In genomic region chr7:98880485-98880884, GRCh38 we compare ENCODE assay signal across 13 cellular contexts. TPM values are rescaled to one million over a fixed set of nuclear protein-coding genes. Genes with fewer than 3 reads are reported as not detected.
A peak's percentile ranks its signal among the peaks of the same experiment; 100 is the strongest.
DNase-seq lines count a peak whose midpoint lies in the region; ATAC-seq and TF ChIP-seq lines count a peak whose summit lies in the region.
"Had no signal": no experiment of that assay in that cellular context is flagged by ENCODE, and none has a peak within 500 bp of the region (broad histone marks: within the 10 kb centered on the region; RNA-seq: fewer than 3 reads in every experiment).

No MANE protein-coding gene starts in this region.

- H3K4me3 ChIP-seq in CD4-positive, CD25-positive, alpha-beta regulatory T cell (ENCODE audit: low read depth, low read length) = peak overlapping the region; percentile 89
- H3K4me3 ChIP-seq in HCT116 (replicated peaks in 1 of 2; ENCODE audit: low read depth in 1 of 2, low read length in 2 of 2) = no peak overlapping the region

- POLR2A ChIA-PET in HCT116 (lab: Charles Lee) = no interaction called here

- H3K4me2 ChIP-seq in HCT116 (ENCODE audit: low read length) = peak overlapping the region; percentile 78; the same call in 1 of the 2 replicates

- H2AFZ ChIP-seq in HCT116 (ENCODE audit: low read depth, low read length, poor library complexity, severe bottlenecking) = no peak overlapping the region

- no peaks in the 10 kb centered on the region for H3K9me3 ChIP-seq in CD4-positive, CD25-positive, alpha-beta regulatory T cell (ENCODE audit: control insufficient read depth in 2 of 2, low read length in 2 of 2)
- H3K9me3 ChIP-seq in HCT116 (ENCODE audit: control insufficient read depth in 1 of 2, insufficient read depth in 1 of 2, low read depth in 1 of 2, low read length in 2 of 2) = no peaks in the 10 kb centered on the region
- H3K9me3 ChIP-seq: heart right ventricle, SJCRH30, stomach had no signal

- no peak overlapping the region for H3K9ac ChIP-seq in HCT116 (ENCODE audit: low read length)

- RAD21 ChIA-PET in HCT116 (lab: Charles Lee; ENCODE audit: low non-redundant PET in 1 of 2, low total read pairs in 2 of 2, uncharacterized antibody in 2 of 2, unreplicated experiment in 2 of 2) = no interaction called here

- H3K9me3 Mint-ChIP-seq in CD4-positive, CD25-positive, alpha-beta regulatory T cell = no peaks in the 10 kb centered on the region
- no peaks in the 10 kb centered on the region for H3K9me3 Mint-ChIP-seq in activated T-helper 17 cell treated with anti-CD3 and anti-CD28 coated beads, Interleukin-2, amount 50 U/mL, for 72 hours
- H3K9me3 Mint-ChIP-seq in natural killer cell = no peaks in the 10 kb centered on the region

- H3K27ac ChIP-seq in CD4-positive, CD25-positive, alpha-beta regulatory T cell (ENCODE audit: insufficient read depth, low read length, poor library complexity, severe bottlenecking) = peak overlapping the region; percentile 84
- no peak overlapping the region; the same call in 1 of the 2 replicates for H3K27ac ChIP-seq in HCT116 (ENCODE audit: low read depth, low read length)
- H3K27ac ChIP-seq: SJCRH30 had no signal

- no peak for TF ChIP-seq RAD21 in HCT116 (IDR thresholded peaks at IDR 0.05; ENCODE audit: low read depth)

- no peak for DNase-seq in CD4-positive, CD25-positive, alpha-beta regulatory T cell
- no peak for DNase-seq in HCT116 (ENCODE audit: low read depth, low spot score)
- DNase-seq in natural killer cell = no peak
- no peak for DNase-seq in dermis blood vessel endothelial cell
- no peak for DNase-seq in NCI-H2171 treated with DMSO at 0.1 percent for 48 hours (lab: John Stamatoyannopoulos, UW)
- DNase-seq: heart right ventricle, left ventricle myocardium superior, NCI-H1417 treated with DMSO at 0.1 percent for 48 hours, NCI-H748 treated with DMSO at 0.1 percent for 48 hours had no signal

- peak overlapping the region; percentile 96 to 98 (median 98) for H3K4me3 Mint-ChIP-seq in CD4-positive, CD25-positive, alpha-beta regulatory T cell
- peak overlapping the region; percentile 89 for H3K4me3 Mint-ChIP-seq in activated T-helper 17 cell treated with anti-CD3 and anti-CD28 coated beads, Interleukin-2, amount 50 U/mL, for 72 hours
- peak overlapping the region; percentile 65 for H3K4me3 Mint-ChIP-seq in natural killer cell

- intact Hi-C loops in HCT116 (cut with micrococcal nuclease) (no loop called here), natural killer cell (cut with micrococcal nuclease) (no loop called here)

- no peak for TF ChIP-seq POLR2A in HCT116 (IDR thresholded peaks at IDR 0.05; ENCODE audit: borderline replicate concordance, extremely low read depth, insufficient read depth, insufficient read length)

- peaks cover 12% of the 10 kb centered on the region for H3K36me3 Mint-ChIP-seq in CD4-positive, CD25-positive, alpha-beta regulatory T cell
- H3K36me3 Mint-ChIP-seq in activated T-helper 17 cell treated with anti-CD3 and anti-CD28 coated beads, Interleukin-2, amount 50 U/mL, for 72 hours (ENCODE audit: low read depth) = peaks cover 55% of the 10 kb centered on the region
- no peaks in the 10 kb centered on the region for H3K36me3 Mint-ChIP-seq in natural killer cell

- H3K27ac Mint-ChIP-seq in CD4-positive, CD25-positive, alpha-beta regulatory T cell = peak overlapping the region; percentile 91 to 96 (median 95)
- H3K27ac Mint-ChIP-seq in activated T-helper 17 cell treated with anti-CD3 and anti-CD28 coated beads, Interleukin-2, amount 50 U/mL, for 72 hours = peak overlapping the region; percentile 94
- peak overlapping the region; percentile 85 to 91 for H3K27ac Mint-ChIP-seq in natural killer cell

- ATAC-seq in CD4-positive, CD25-positive, alpha-beta regulatory T cell (ENCODE audit: low read depth in 2 of 2) = no peak
- ATAC-seq in HCT116 (no peak), natural killer cell (no peak), GM18511 (IDR thresholded peaks at IDR 0.05; ENCODE audit: unreplicated experiment) (no peak)
- ATAC-seq in activated T-helper 17 cell treated with anti-CD3 and anti-CD28 coated beads, Interleukin-2, amount 50 U/mL, for 72 hours (replicated peaks) = no peak

- 0 out of 2 replicates have a peak, but pooled peaks cover 4% of the 10 kb centered on the region for H4K20me1 ChIP-seq in HCT116 (ENCODE audit: insufficient read depth)

- peaks cover 11% of the 10 kb centered on the region for H3K27me3 Mint-ChIP-seq in CD4-positive, CD25-positive, alpha-beta regulatory T cell
- H3K27me3 Mint-ChIP-seq in activated T-helper 17 cell treated with anti-CD3 and anti-CD28 coated beads, Interleukin-2, amount 50 U/mL, for 72 hours = no peaks in the 10 kb centered on the region
- H3K27me3 Mint-ChIP-seq in natural killer cell (ENCODE audit: low read depth in 2 of 2) = no peaks in the 10 kb centered on the region

- peaks cover 38% of the 10 kb centered on the region for H3K36me3 ChIP-seq in CD4-positive, CD25-positive, alpha-beta regulatory T cell (ENCODE audit: control insufficient read depth, insufficient read depth, low read length)
- H3K36me3 ChIP-seq in HCT116 (ENCODE audit: control insufficient read depth in 1 of 2, insufficient read depth in 2 of 2, low read length in 2 of 2) = peaks cover 35 to 39% of the 10 kb centered on the region in 2 experiments

- TF ChIP-seq CTCF in HCT116 (IDR thresholded peaks at IDR 0.05 in 2 of 3, conservative IDR thresholded peaks at IDR 0.05 in 1 of 3; ENCODE audit: borderline replicate concordance in 1 of 3, insufficient read depth in 1 of 3, low read depth in 2 of 3, low read length in 2 of 3) = no peak
- no peak for TF ChIP-seq CTCF in natural killer cell (IDR thresholded peaks at IDR 0.05)

- peaks cover 60% of the 10 kb centered on the region for H3K79me2 ChIP-seq in HCT116 (ENCODE audit: insufficient read depth, low read length)

- CTCF ChIA-PET in HCT116 (lab: Charles Lee) = interaction anchor here (0.8 to 1.5 kb wide), 2 partner anchors 11 to 39 kb away, joined by 3 to 4 read pairs; no protein-coding TSS in a partner anchor

- no TSS peak for BruUV-seq in HCT116 (replicated peaks; lab: Mats Ljungman, UMichigan)

- no peaks in the 10 kb centered on the region for H3K27me3 ChIP-seq in CD4-positive, CD25-positive, alpha-beta regulatory T cell (ENCODE audit: control insufficient read depth, insufficient read depth, low read length)
- no peaks in the 10 kb centered on the region for H3K27me3 ChIP-seq in HCT116 (ENCODE audit: insufficient read depth, low read length)
- H3K27me3 ChIP-seq: heart right ventricle, stomach had no signal

- no peaks in the 10 kb centered on the region for H3K9me2 ChIP-seq in HCT116 (ENCODE audit: insufficient read depth)

- peaks cover 23% of the 10 kb centered on the region for H3K4me1 ChIP-seq in CD4-positive, CD25-positive, alpha-beta regulatory T cell (ENCODE audit: control insufficient read depth, insufficient read depth, low read length, poor library complexity, severe bottlenecking)
- peaks cover 7 to 23% of the 10 kb centered on the region in 2 experiments for H3K4me1 ChIP-seq in HCT116 (ENCODE audit: control insufficient read depth in 1 of 2, insufficient read depth in 2 of 2, low read length in 2 of 2)
- H3K4me1 ChIP-seq: SJCRH30 had no signal

- H3K4me1 Mint-ChIP-seq in CD4-positive, CD25-positive, alpha-beta regulatory T cell = peaks cover 6 to 42% (median 24%) of the 10 kb centered on the region in 4 donors
- H3K4me1 Mint-ChIP-seq in activated T-helper 17 cell treated with anti-CD3 and anti-CD28 coated beads, Interleukin-2, amount 50 U/mL, for 72 hours = peaks cover 11% of the 10 kb centered on the region
- H3K4me1 Mint-ChIP-seq in natural killer cell = peaks cover 9 to 20% of the 10 kb centered on the region in 2 donors

TF ChIP-seq in HCT116, 20 proteins besides CTCF, POLR2A, EP300 and RAD21:
- no peak for TF ChIP-seq ATF3 (IDR thresholded peaks at IDR 0.05)
- TF ChIP-seq SIN3A (IDR thresholded peaks at IDR 0.05; ENCODE audit: low read depth) = no peak
- no peak for TF ChIP-seq POLR2AphosphoS5 (IDR thresholded peaks at IDR 0.05; ENCODE audit: low read depth, low read length)
- no peak for TF ChIP-seq JUND (IDR thresholded peaks at IDR 0.05)
- no peak for TF ChIP-seq EZH2 (IDR thresholded peaks at IDR 0.05)
TF ChIP-seq in HCT116: peak in this region for 0.

RNA-seq across cellular contexts. Expression of gene TRRAP, which starts 2.2 kb away (rescaled TPM):
- 66.5 TPM for total RNA-seq in CD4-positive, CD25-positive, alpha-beta regulatory T cell
- 1 to 10 TPM; 2.9 to 4.1 (median 3.8) TPM for polyA plus RNA-seq in CD4-positive, CD25-positive, alpha-beta regulatory T cell
- 44.5 TPM for total RNA-seq in HCT116 (2021; ENCODE audit: unreplicated experiment)
- 23.9 and 25.2 TPM in 2 replicates for polyA plus RNA-seq in HCT116 (2012)
- total RNA-seq in activated T-helper 17 cell treated with anti-CD3 and anti-CD28 coated beads, Interleukin-2, amount 50 U/mL, for 72 hours = 10 to 100 TPM; 59.1 to 69.5 TPM
- total RNA-seq in natural killer cell = 10 to 100 TPM; 45.4 to 62.9 (median 62.4) TPM
- total RNA-seq in dermis blood vessel endothelial cell = 24.2 and 47.0 TPM in 2 replicates

RNA-seq across cellular contexts. Expression of gene TMEM130, which starts 10.7 kb away (rescaled TPM):
- total RNA-seq in CD4-positive, CD25-positive, alpha-beta regulatory T cell = not detected
- not detected for polyA plus RNA-seq in CD4-positive, CD25-positive, alpha-beta regulatory T cell
- total RNA-seq in HCT116 (2021; ENCODE audit: unreplicated experiment) (not detected), natural killer cell (not detected), dermis blood vessel endothelial cell (not detected in 2 replicates)
- polyA plus RNA-seq in HCT116 (2012) = 0.09 and 0.20 TPM in 2 replicates
- total RNA-seq in activated T-helper 17 cell treated with anti-CD3 and anti-CD28 coated beads, Interleukin-2, amount 50 U/mL, for 72 hours = not detected
- total RNA-seq: left ventricle myocardium superior, SJCRH30 had no signal
